In the genomic region with DNA sequence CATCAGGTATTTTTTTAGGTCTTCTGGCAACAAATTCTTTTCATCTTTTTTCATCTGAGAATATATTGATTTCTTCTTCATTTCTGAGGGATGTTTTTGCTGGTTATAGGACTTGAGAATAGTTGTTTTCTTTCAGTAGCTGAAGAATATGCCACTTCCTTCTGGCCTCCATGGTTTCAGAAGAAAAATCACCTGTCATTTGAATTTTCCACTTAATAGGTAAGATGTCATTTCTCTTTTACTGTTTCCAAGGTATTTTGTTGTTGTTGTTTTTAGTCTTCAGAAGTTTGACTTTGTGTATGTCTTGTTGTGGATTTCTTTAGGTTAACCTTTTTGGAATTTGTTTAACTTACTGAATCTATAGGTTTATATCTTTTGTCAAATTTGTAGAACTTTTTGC, we compare ENCODE assay signal across 9 cellular contexts.
"Had no signal": no experiment of that assay in that cellular context is flagged by ENCODE, and none has a peak within 500 bp of the region (broad histone marks: within the 10 kb centered on the region; RNA-seq: fewer than 3 reads in every experiment).

No MANE protein-coding gene starts in this region.

- H3K4me3 Mint-ChIP-seq: GM23338, HFFc6 had no signal

- H3K27ac Mint-ChIP-seq: GM23338, HFFc6 had no signal

- H3K9me3 ChIP-seq: HAP-1 had no signal

- H3K4me1 Mint-ChIP-seq: GM23338 had no signal

- H3K4me3 ChIP-seq: GM23338, HAP-1 had no signal

- H3K4me1 ChIP-seq: HAP-1 had no signal

- FAIRE-seq: H1, H54, HTR-8/SVneo had no signal

- H2AFZ ChIP-seq: GM23338 had no signal

- H3K4me2 ChIP-seq: GM23338 had no signal

- DNase-seq: HFFc6, IMR-90 had no signal

- ATAC-seq: GM23338, HCT116 had no signal

- H3K9me3 Mint-ChIP-seq: HFFc6 had no signal

- H3K36me3 ChIP-seq: HAP-1 had no signal

- H3K27ac ChIP-seq: HL-60 had no signal
